In the genomic region with DNA sequence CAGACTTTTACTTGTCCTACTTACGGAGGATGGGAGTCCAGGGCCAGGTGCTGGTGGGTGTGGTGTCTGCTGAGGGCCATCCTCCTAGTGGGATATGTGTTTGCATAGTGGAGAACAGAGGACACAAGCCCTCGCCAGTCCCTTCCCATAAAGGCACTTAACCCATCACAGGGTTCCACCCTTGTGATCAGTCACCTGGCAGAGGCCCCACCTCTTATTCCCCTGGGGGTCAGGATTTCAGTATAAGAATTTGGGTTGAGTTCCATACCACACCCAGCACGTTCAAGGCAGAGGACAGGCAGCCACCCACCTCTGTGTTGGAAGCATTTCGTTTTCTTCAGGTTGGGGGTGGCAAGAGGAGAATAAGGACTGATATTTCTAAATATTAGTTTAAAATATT, we compare ENCODE assay signal across 19 cellular contexts.
"Had no signal": no experiment of that assay in that cellular context is flagged by ENCODE, and none has a peak within 500 bp of the region (broad histone marks: within the 10 kb centered on the region; RNA-seq: fewer than 3 reads in every experiment).

No MANE protein-coding gene starts in this region.

- H3K4me3 Mint-ChIP-seq: endodermal cell; naive thymus-derived CD4-positive, alpha-beta T cell; nephron progenitor cell had no signal

- H3K36me3 ChIP-seq: ovary, thoracic aorta, transverse colon had no signal

- H3K9me3 ChIP-seq: ovary, stomach, thoracic aorta, transverse colon had no signal

- H3K27ac Mint-ChIP-seq: endodermal cell; naive thymus-derived CD4-positive, alpha-beta T cell; nephron progenitor cell had no signal

- H3K27ac ChIP-seq: coronary artery, foreskin keratinocyte, ovary, stomach, thoracic aorta, transverse colon had no signal

- H3K9me3 Mint-ChIP-seq: endodermal cell; naive thymus-derived CD4-positive, alpha-beta T cell; nephron progenitor cell had no signal

- H3K4me1 Mint-ChIP-seq: naive thymus-derived CD4-positive, alpha-beta T cell had no signal

- ATAC-seq: foreskin keratinocyte; naive thymus-derived CD4-positive, alpha-beta T cell; right cardiac atrium had no signal

- H3K27me3 ChIP-seq: foreskin keratinocyte, ovary, stomach, transverse colon had no signal

- H3K4me3 ChIP-seq: coronary artery, ovary, stomach, thoracic aorta, transverse colon had no signal

- DNase-seq: effector CD4-positive, alpha-beta T cell; endodermal cell; erythroblast; foreskin keratinocyte; head of caudate nucleus; hippocampal formation; mesendoderm; naive thymus-derived CD4-positive, alpha-beta T cell; nephron progenitor cell; ovary; right cardiac atrium; small intestine; stimulated activated CD4-positive, alpha-beta T cell treated with anti-CD3 and anti-CD28 coated beads, Interleukin-12 subunit alpha, Interleukin-12 subunit beta, amount 100 ng/mL, for 4 hours; stimulated activated naive CD4-positive, alpha-beta T cell; stomach; substantia nigra; transverse colon had no signal

- H3K36me3 Mint-ChIP-seq: naive thymus-derived CD4-positive, alpha-beta T cell had no signal
